ENCODE assay signal across 8 cellular contexts in the genomic region with DNA sequence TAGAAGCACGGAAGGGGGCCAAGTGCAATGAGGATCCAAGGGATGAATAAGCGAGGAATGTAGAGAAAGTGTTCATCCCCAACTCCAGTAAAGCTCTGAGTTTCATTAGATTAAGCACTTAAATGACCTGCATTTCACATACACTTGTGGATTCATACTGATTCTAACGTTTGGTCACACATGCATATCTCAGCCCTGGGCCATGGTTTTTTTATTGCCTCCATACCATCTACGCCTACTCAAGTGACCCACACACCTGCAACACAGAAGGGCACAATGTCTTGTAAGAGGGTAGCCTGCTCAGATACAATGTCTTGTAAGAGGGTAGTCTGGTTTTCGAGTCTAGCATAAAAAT. TPM values are rescaled to one million over a fixed set of nuclear protein-coding genes. Genes with fewer than 3 reads are reported as not detected.
A peak's percentile ranks its signal among the peaks of the same experiment; 100 is the strongest.
DNase-seq lines count a peak whose midpoint lies in the region; ATAC-seq and TF ChIP-seq lines count a peak whose summit lies in the region.

No MANE protein-coding gene starts in this region.

- peaks cover 12% of the 10 kb centered on the region for H3K36me3 Mint-ChIP-seq in neural crest cell (ENCODE audit: low read depth)

- H3K9me3 Mint-ChIP-seq in neural crest cell: no peaks in the 10 kb centered on the region

- no peaks in the 10 kb centered on the region for H3K4me1 ChIP-seq in BE2C
- H3K4me1 ChIP-seq in KMS-11 (ENCODE audit: low read depth, poor library complexity, severe bottlenecking): peaks cover 7% of the 10 kb centered on the region
- no peaks in the 10 kb centered on the region for H3K4me1 ChIP-seq in ectodermal cell (ENCODE audit: control insufficient read depth, insufficient read depth, low read length)

- peaks cover 27% of the 10 kb centered on the region; the same call in 1 of the 2 replicates for H3K79me2 ChIP-seq in KMS-11 (ENCODE audit: insufficient read depth, low read depth)

- peak overlapping the region; percentile 78 for H3K27ac Mint-ChIP-seq in neural crest cell (ENCODE audit: unreplicated experiment)

- H3K4me2 ChIP-seq in KMS-11: peak overlapping the region; percentile 82

- no peak for DNase-seq in BE2C
- DNase-seq in neural crest cell (ENCODE audit: low read depth, low spot score): no peak
- no peak for DNase-seq in NAMALWA (ENCODE audit: low spot score)
- DNase-seq in mucosa of gallbladder (ENCODE audit: low spot score): no peak
- no peak for DNase-seq in COR-L47 (lab: John Stamatoyannopoulos, UW)

- H3K36me3 ChIP-seq in BE2C (no peaks in the 10 kb centered on the region), KMS-11 (ENCODE audit: insufficient read depth) (no peaks in the 10 kb centered on the region), ectodermal cell (ENCODE audit: control insufficient read depth, insufficient read depth, low read length) (no peaks in the 10 kb centered on the region)

- H3K27me3 ChIP-seq in BE2C (no peaks in the 10 kb centered on the region), KMS-11 (ENCODE audit: insufficient read depth, low read depth) (no peaks in the 10 kb centered on the region), ectodermal cell (ENCODE audit: control insufficient read depth, insufficient read depth, low read length, poor library complexity, severe bottlenecking) (no peaks in the 10 kb centered on the region)

- no peaks in the 10 kb centered on the region for H3K27me3 Mint-ChIP-seq in neural crest cell (ENCODE audit: low read depth)

- peak; percentile 10 for ATAC-seq in GM19463 (IDR thresholded peaks at IDR 0.05; ENCODE audit: unreplicated experiment)

- peak overlapping the region; percentile 79 for H2AFZ ChIP-seq in KMS-11 (ENCODE audit: low read depth)

- peak overlapping the region; percentile 98 for H3K4me3 Mint-ChIP-seq in neural crest cell

- no peaks in the 10 kb centered on the region for H4K20me1 ChIP-seq in KMS-11 (ENCODE audit: insufficient read depth)

- peaks cover 34% of the 10 kb centered on the region for H3K4me1 Mint-ChIP-seq in neural crest cell

- H3K9ac ChIP-seq in KMS-11: no peak overlapping the region; the same call in 1 of the 2 replicates

- WGBS in ectodermal cell, 2 experiments: 33% methylated on average over 5 of the region's 5 CpGs

- H3K4me3 ChIP-seq in BE2C (ENCODE audit: low read depth, low read length) (peak overlapping the region; percentile 81), KMS-11 (IDR thresholded peaks at IDR 0.05; ENCODE audit: insufficient read depth, low read depth, low read length) (no peak overlapping the region), ectodermal cell (ENCODE audit: insufficient read depth, low read depth, low read length) (peak overlapping the region; percentile 95)

- no peak for TF ChIP-seq CTCF in BE2C (IDR thresholded peaks at IDR 0.05; ENCODE audit: low read depth, low read length)
- no peak for TF ChIP-seq CTCF in KMS-11 (conservative IDR thresholded peaks at IDR 0.05; ENCODE audit: low read depth, low read length)
- TF ChIP-seq CTCF in neural crest cell (conservative IDR thresholded peaks at IDR 0.05): no peak

- H3K9me3 ChIP-seq in BE2C (no peaks in the 10 kb centered on the region), ectodermal cell (ENCODE audit: control insufficient read depth, low read length) (no peaks in the 10 kb centered on the region)

- no peak overlapping the region for H3K27ac ChIP-seq in KMS-11
- no peak overlapping the region for H3K27ac ChIP-seq in ectodermal cell (ENCODE audit: insufficient read depth, low read depth, low read length, poor library complexity, severe bottlenecking)

RNA-seq across cellular contexts. Expression of a gene that starts 0.6 kb away (rescaled TPM):
- polyA plus RNA-seq in BE2C (2012; ENCODE audit: insufficient read depth, insufficient read length, low read depth): 51.9 TPM
- 64.1 TPM for polyA plus RNA-seq in ectodermal cell (2013, experiment 1 of 4)
- 58.4 TPM for polyA plus RNA-seq in ectodermal cell (2013, experiment 2 of 4)
- 56.6 TPM for polyA plus RNA-seq in ectodermal cell (2013, experiment 3 of 4)
- polyA plus RNA-seq in ectodermal cell (2013, experiment 4 of 4): 66.1 TPM
- total RNA-seq in neural crest cell (58.8 and 60.7 TPM in 2 replicates), mucosa of gallbladder (54.0 TPM)

RNA-seq across cellular contexts. Expression of a gene that starts 37.5 kb away (rescaled TPM):
- 10.7 TPM for polyA plus RNA-seq in BE2C (2012; ENCODE audit: insufficient read depth, insufficient read length, low read depth)
- polyA plus RNA-seq in ectodermal cell (2013, experiment 1 of 4): 27.5 TPM
- polyA plus RNA-seq in ectodermal cell (2013, experiment 2 of 4): 25.6 TPM
- polyA plus RNA-seq in ectodermal cell (2013, experiment 3 of 4): 23.3 TPM
- polyA plus RNA-seq in ectodermal cell (2013, experiment 4 of 4): 27.2 TPM
- total RNA-seq in neural crest cell: 22.6 and 28.0 TPM in 2 replicates
- 25.4 TPM for total RNA-seq in mucosa of gallbladder

RNA-seq across cellular contexts. Expression of a gene that starts 43.4 kb away (rescaled TPM):
- 3.7 TPM for polyA plus RNA-seq in BE2C (2012; ENCODE audit: insufficient read depth, insufficient read length, low read depth)
- 4.8 TPM for polyA plus RNA-seq in ectodermal cell (2013, experiment 1 of 4)
- polyA plus RNA-seq in ectodermal cell (2013, experiment 2 of 4): 4.0 TPM
- polyA plus RNA-seq in ectodermal cell (2013, experiment 3 of 4): 5.2 TPM
- polyA plus RNA-seq in ectodermal cell (2013, experiment 4 of 4): 4.6 TPM
- total RNA-seq in neural crest cell (6.3 and 7.0 TPM in 2 replicates), mucosa of gallbladder (4.9 TPM)
